In genomic region chr5:61866930-61867329, GRCh38 we compare ENCODE assay signal across 9 cellular contexts.
DNase-seq lines count a peak whose midpoint lies in the region; ATAC-seq, FAIRE-seq and TF ChIP-seq lines count a peak whose summit lies in the region.
"Had no signal": no experiment of that assay in that cellular context is flagged by ENCODE, and none has a peak within 500 bp of the region (broad histone marks: within the 10 kb centered on the region; RNA-seq: fewer than 3 reads in every experiment).

No MANE protein-coding gene starts in this region.

- H3K4me3 Mint-ChIP-seq in astrocyte (ENCODE audit: unreplicated experiment) = no peak overlapping the region
- H3K4me3 Mint-ChIP-seq: activated B cell treated with CpG ODN at 0.5 μM for 24 hours had no signal

- peak; percentile 75 for ATAC-seq in GM19438 (IDR thresholded peaks at IDR 0.05; ENCODE audit: low read depth, unreplicated experiment)
- peak; percentile 78 for ATAC-seq in HG03457 (IDR thresholded peaks at IDR 0.05; ENCODE audit: unreplicated experiment)

- H3K36me3 ChIP-seq in BJ (ENCODE audit: control insufficient read depth, insufficient read depth, low read length) = no peaks in the 10 kb centered on the region
- H3K36me3 ChIP-seq in astrocyte (ENCODE audit: insufficient read depth, low read length) = no peaks in the 10 kb centered on the region
- H3K36me3 ChIP-seq in transverse colon = no peaks in the 10 kb centered on the region

- CTCF ChIA-PET in BJ (lab: Yijun Ruan, JAX) = no interaction called here

- no peak overlapping the region for H3K9ac ChIP-seq in astrocyte (ENCODE audit: low read length)

- H3K27ac ChIP-seq in astrocyte (ENCODE audit: low read depth, low read length) (no peak overlapping the region), transverse colon (no peak overlapping the region)

- H3K4me3 ChIP-seq in BJ (ENCODE audit: low read depth, low read length) = no peak overlapping the region
- H3K4me3 ChIP-seq in astrocyte (ENCODE audit: insufficient read depth, low read depth, low read length) = no peak overlapping the region
- no peak overlapping the region for H3K4me3 ChIP-seq in transverse colon

- intact Hi-C loops in transverse colon (cut with DNase I; ENCODE audit: low total_unique reads) = no loop called here

- POLR2A ChIA-PET in BJ (lab: Charles Lee) = no interaction called here

- TF ChIP-seq CTCF in BJ (IDR thresholded peaks at IDR 0.05; ENCODE audit: insufficient read depth, low read depth, low read length) = no peak
- no peak for TF ChIP-seq CTCF in astrocyte (IDR thresholded peaks at IDR 0.05; ENCODE audit: insufficient read depth, low read depth, low read length)
- no peak for TF ChIP-seq CTCF in transverse colon (IDR thresholded peaks at IDR 0.05)

- H3K4me1 ChIP-seq in astrocyte (ENCODE audit: insufficient read depth, low read length) = no peaks in the 10 kb centered on the region
- H3K4me1 ChIP-seq in transverse colon = no peaks in the 10 kb centered on the region

- TF ChIP-seq EP300 in transverse colon (IDR thresholded peaks at IDR 0.05; ENCODE audit: low read depth) = no peak

- no peak overlapping the region for H2AFZ ChIP-seq in astrocyte (ENCODE audit: low read depth, low read length)

- H3K4me2 ChIP-seq in astrocyte (ENCODE audit: low read length) = no peak overlapping the region

- H3K36me3 Mint-ChIP-seq in astrocyte (ENCODE audit: low read depth, unreplicated experiment) = no peaks in the 10 kb centered on the region

- no peaks in the 10 kb centered on the region for H3K27me3 ChIP-seq in BJ (ENCODE audit: control insufficient read depth, insufficient read depth, low read length)
- H3K27me3 ChIP-seq in astrocyte (ENCODE audit: insufficient read depth, low read length) = peaks cover 3% of the 10 kb centered on the region
- H3K27me3 ChIP-seq in transverse colon = no peaks in the 10 kb centered on the region

- H3K27ac Mint-ChIP-seq in astrocyte (ENCODE audit: unreplicated experiment) = no peak overlapping the region
- H3K27ac Mint-ChIP-seq: activated B cell treated with CpG ODN at 0.5 μM for 24 hours had no signal

- no peaks in the 10 kb centered on the region for H4K20me1 ChIP-seq in astrocyte (ENCODE audit: insufficient read depth, low read length)

- no peak for FAIRE-seq in astrocyte (lab: Jason Lieb, UNC)

- H3K9me3 Mint-ChIP-seq in astrocyte (ENCODE audit: unreplicated experiment) = peaks cover 10% of the 10 kb centered on the region

- peak; percentile 10 for DNase-seq in BJ (ENCODE audit: low read depth)
- DNase-seq in astrocyte (ENCODE audit: low read depth) = peak; percentile 89
- no peak for DNase-seq in transverse colon
- no peak for DNase-seq in T-helper 9 cell
- DNase-seq in SK-N-DZ (ENCODE audit: low spot score) = no peak
- DNase-seq in activated CD8-positive, alpha-beta memory T cell treated with anti-CD3 and anti-CD28 coated beads, Interleukin-2, amount 50 U/mL, for 4 hours = no peak
- DNase-seq: activated B cell treated with CpG ODN at 0.5 μM for 24 hours had no signal

- H3K79me2 ChIP-seq in astrocyte (ENCODE audit: insufficient read depth, low read length) = no peaks in the 10 kb centered on the region

- peaks cover 5% of the 10 kb centered on the region for H3K27me3 Mint-ChIP-seq in astrocyte (ENCODE audit: low read depth, unreplicated experiment)
- H3K27me3 Mint-ChIP-seq: activated B cell treated with CpG ODN at 0.5 μM for 24 hours had no signal

- no peak for TF ChIP-seq POLR2A in transverse colon (IDR thresholded peaks at IDR 0.05)

- 17 to 38% methylated on average over 1 to 3 of the region's 3 CpGs for WGBS in transverse colon (ENCODE audit: low coverage in 1 of 2), 2 donors

- peaks cover 5% of the 10 kb centered on the region for H3K4me1 Mint-ChIP-seq in astrocyte (ENCODE audit: low read depth, unreplicated experiment)
- H3K4me1 Mint-ChIP-seq: activated B cell treated with CpG ODN at 0.5 μM for 24 hours had no signal

- in situ Hi-C loops in transverse colon (cut with MboI; ENCODE audit: low pct_ligation_motif_present in 1 of 4, low pct_unique_long_range_greater_than_20kb in 1 of 4, low sequenced_read_pairs in 3 of 4) = no loop called here

- H3K9me3 ChIP-seq in astrocyte (ENCODE audit: insufficient read depth, low read depth, low read length) (no peaks in the 10 kb centered on the region), transverse colon (no peaks in the 10 kb centered on the region)

Comparison
In these comparisons a context has a peak if more than half of its experiments do, and no peak if none do; other contexts are left out.
1. DNase-seq: peak in BJ (single experiment) and astrocyte (single experiment); none in transverse colon (single experiment), T-helper 9 cell (single experiment), SK-N-DZ (single experiment) and activated CD8-positive, alpha-beta memory T cell treated with anti-CD3 and anti-CD28 coated beads, Interleukin-2, amount 50 U/mL, for 4 hours (single experiment).